23 cellular contexts compared by ENCODE assay signal in genomic region chr3:32557640-32558352, GRCh38. TPM values are rescaled to one million over a fixed set of nuclear protein-coding genes. Genes with fewer than 3 reads are reported as not detected.
DNase-seq lines count a peak whose midpoint lies in the region; ATAC-seq and TF ChIP-seq lines count a peak whose summit lies in the region.
"Had no signal": no experiment of that assay in that cellular context is flagged by ENCODE, and none has a peak within 500 bp of the region (broad histone marks: within the 10 kb centered on the region; RNA-seq: fewer than 3 reads in every experiment).

No MANE protein-coding gene starts in this region.

- WGBS in prostate gland: 22% methylated on average over 3 of the region's 3 CpGs

- intact Hi-C loops in left lung (cut with DNase I) (no loop called here), prostate gland (cut with DNase I) (no loop called here)

- H3K27ac ChIP-seq in left lung (no peak overlapping the region), prostate gland (no peak overlapping the region)
- H3K27ac ChIP-seq: ascending aorta, gastroesophageal sphincter had no signal

- DNase-seq in DMS79 treated with DMSO at 0.1 percent for 48 hours (lab: John Stamatoyannopoulos, UW) (peak; percentile 40), DMS79 (lab: John Stamatoyannopoulos, UW) (no peak), NB4 (ENCODE audit: low read depth) (peak; percentile 50), NCI-H748 treated with DMSO at 0.1 percent for 48 hours (lab: John Stamatoyannopoulos, UW) (peak; percentile 29), left lung (no peak), chondrocyte (ENCODE audit: low spot score) (no peak), prostate gland (ENCODE audit: low spot score) (no peak), AG20443 (ENCODE audit: low spot score) (no peak)
- DNase-seq: activated CD4-positive, alpha-beta T cell treated with anti-CD3 and anti-CD28 coated beads for 1 hour; activated CD8-positive, alpha-beta memory T cell treated with anti-CD3 and anti-CD28 coated beads, Interleukin-2, amount 50 U/mL, for 48 hours; activated naive CD4-positive, alpha-beta T cell; CD4-positive, alpha-beta T cell; naive thymus-derived CD8-positive, alpha-beta T cell; NCI-H226; stimulated activated CD4-positive, alpha-beta T cell treated with anti-CD3 and anti-CD28 coated beads, Interleukin-12 subunit alpha, Interleukin-12 subunit beta, amount 100 ng/mL, for 4 hours; stimulated activated naive CD4-positive, alpha-beta T cell; trophoblast cell had no signal

- ATAC-seq in left lung: peak; percentile 75
- ATAC-seq: gastroesophageal sphincter; GM12878; GM23338; naive thymus-derived CD8-positive, alpha-beta T cell had no signal

- TF ChIP-seq POLR2A in NB4 (IDR thresholded peaks at IDR 0.05; ENCODE audit: extremely low read depth, insufficient read length) (no peak), prostate gland (IDR thresholded peaks at IDR 0.05) (no peak)

- H3K27me3 Mint-ChIP-seq in chondrocyte (ENCODE audit: low read depth): no peaks in the 10 kb centered on the region
- H3K27me3 Mint-ChIP-seq: CD4-positive, alpha-beta T cell; IgD-negative memory B cell; naive thymus-derived CD8-positive, alpha-beta T cell had no signal

- peaks cover 5% of the 10 kb centered on the region for H3K36me3 Mint-ChIP-seq in chondrocyte (ENCODE audit: low read depth)

- no peaks in the 10 kb centered on the region for H3K9me3 Mint-ChIP-seq in chondrocyte (ENCODE audit: low read depth)
- H3K9me3 Mint-ChIP-seq: CD4-positive, alpha-beta T cell; GM23338; IgD-negative memory B cell; naive thymus-derived CD8-positive, alpha-beta T cell; T-helper 1 cell treated with Interleukin-12 subunit alpha and Interleukin-12 subunit beta and Interleukin-4 antibody, amounts not matched to agents 30 μg/mL and 1 μg/mL, for 36 hours had no signal

- H3K4me3 ChIP-seq in NB4 (ENCODE audit: low read depth, low read length) (no peak overlapping the region), left lung (no peak overlapping the region), prostate gland (no peak overlapping the region)
- H3K4me3 ChIP-seq: ascending aorta, gastroesophageal sphincter, GM12878, GM23338 had no signal

- H3K9me3 ChIP-seq in left lung (no peaks in the 10 kb centered on the region), prostate gland (no peaks in the 10 kb centered on the region)
- H3K9me3 ChIP-seq: ascending aorta, gastroesophageal sphincter had no signal

- no peak overlapping the region for H3K27ac Mint-ChIP-seq in chondrocyte (ENCODE audit: unreplicated experiment)
- H3K27ac Mint-ChIP-seq: CD4-positive, alpha-beta T cell; GM23338; naive thymus-derived CD8-positive, alpha-beta T cell; T-helper 1 cell treated with Interleukin-12 subunit alpha and Interleukin-12 subunit beta and Interleukin-4 antibody, amounts not matched to agents 30 μg/mL and 1 μg/mL, for 36 hours had no signal

- no peak overlapping the region for H3K4me3 Mint-ChIP-seq in chondrocyte (ENCODE audit: unreplicated experiment)
- H3K4me3 Mint-ChIP-seq: CD4-positive, alpha-beta T cell; GM23338; IgD-negative memory B cell; naive thymus-derived CD8-positive, alpha-beta T cell; T-helper 1 cell treated with Interleukin-12 subunit alpha and Interleukin-12 subunit beta and Interleukin-4 antibody, amounts not matched to agents 30 μg/mL and 1 μg/mL, for 36 hours had no signal

- H3K4me1 ChIP-seq in left lung (peaks cover 8 to 31% of the 10 kb centered on the region in 2 donors), prostate gland (replicated peaks) (no peaks in the 10 kb centered on the region)

- peaks cover 0 to 5% of the 10 kb centered on the region in 2 donors for H3K36me3 ChIP-seq in left lung
- no peaks in the 10 kb centered on the region for H3K36me3 ChIP-seq in prostate gland
- H3K36me3 ChIP-seq: ascending aorta, gastroesophageal sphincter had no signal

- TF ChIP-seq CTCF in NB4 (IDR thresholded peaks at IDR 0.05; ENCODE audit: low read depth, low read length) (no peak), left lung (IDR thresholded peaks at IDR 0.05) (no peak), chondrocyte (IDR thresholded peaks at IDR 0.05) (no peak), prostate gland (IDR thresholded peaks at IDR 0.05) (no peak)

- peaks cover 32% of the 10 kb centered on the region for H3K4me1 Mint-ChIP-seq in chondrocyte (ENCODE audit: low read depth)

- H3K27me3 ChIP-seq in left lung (no peaks in the 10 kb centered on the region), prostate gland (replicated peaks; ENCODE audit: insufficient read depth) (no peaks in the 10 kb centered on the region)
- H3K27me3 ChIP-seq: ascending aorta, gastroesophageal sphincter had no signal

RNA-seq across cellular contexts. Expression of gene DYNC1LI1, which starts 12.9 kb away (rescaled TPM):
- total RNA-seq in left lung (10 to 100 TPM; 32.6 to 38.1 TPM), chondrocyte (56.9 to 73.1 TPM (median 69.2 TPM) in 3 replicates), prostate gland (10 to 100 TPM; 30.5 to 43.3 TPM)

RNA-seq across cellular contexts. Expression of gene CMTM6, which starts 55.1 kb away (rescaled TPM):
- total RNA-seq in left lung: 10 to 100 TPM; 67.9 to 83.8 TPM
- 51.8 to 59.0 TPM (median 54.0 TPM) in 3 replicates for total RNA-seq in chondrocyte
- total RNA-seq in prostate gland: 100 to 1,000 TPM in 1 of 2 donors, 10 to 100 TPM in 1; 79.8 to 237 TPM

Comparison
In these comparisons a context has a peak if more than half of its experiments do, and no peak if none do; other contexts are left out.
1. DNase-seq: peak in DMS79 treated with DMSO at 0.1 percent for 48 hours (single experiment), NB4 (single experiment) and NCI-H748 treated with DMSO at 0.1 percent for 48 hours (single experiment); none in DMS79 (single experiment), left lung (0 of 2), chondrocyte (single experiment), prostate gland (single experiment) and AG20443 (single experiment).